ENCODE assay signal across 1 cellular context in genomic region chr22:40862013-40862412, GRCh38.
TF ChIP-seq lines count a peak whose summit lies in the region.

Gene DNAJB7 (minus strand): TSS chr22:40862113. CDS start chr22:40861994, 119 bp downstream.

TF ChIP-seq in GM23338, 12 proteins besides CTCF, POLR2A, EP300 and RAD21 (continued from another document):
- TF ChIP-seq ZNF462 (CRISPR knock-in tag; IDR thresholded peaks at IDR 0.05) (no peak), REST (IDR thresholded peaks at IDR 0.05; ENCODE audit: unreplicated experiment) (no peak), JUNB (IDR thresholded peaks at IDR 0.05; ENCODE audit: unreplicated experiment) (no peak), ZNF331 (CRISPR knock-in tag; IDR thresholded peaks at IDR 0.05; ENCODE audit: low read depth) (no peak), STAT1 (IDR thresholded peaks at IDR 0.05; ENCODE audit: unreplicated experiment) (no peak), ZNF114 (CRISPR knock-in tag; IDR thresholded peaks at IDR 0.05) (no peak)
TF ChIP-seq in GM23338: peak in this region for 0.
